28 cellular contexts compared by ENCODE assay signal in the genomic region with DNA sequence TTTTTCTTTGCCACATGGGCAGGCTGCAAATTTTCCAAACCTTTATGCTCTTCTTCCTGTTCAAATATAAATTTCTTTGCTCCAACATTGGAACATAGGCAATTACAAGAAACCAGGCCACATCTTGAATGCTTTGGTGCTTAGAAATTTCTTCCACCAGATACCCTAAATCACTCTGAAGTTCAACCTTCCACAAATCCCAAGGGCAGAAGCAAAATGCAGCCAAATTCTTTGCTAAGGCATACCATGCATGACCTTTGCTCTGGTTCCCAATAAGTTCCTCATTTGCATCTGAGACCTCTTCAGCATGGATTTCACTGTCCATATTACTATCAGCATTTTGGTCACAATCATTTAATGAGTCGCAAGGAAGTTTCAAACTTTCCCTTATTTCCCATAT.
"Had no signal": no experiment of that assay in that cellular context is flagged by ENCODE, and none has a peak within 500 bp of the region (broad histone marks: within the 10 kb centered on the region; RNA-seq: fewer than 3 reads in every experiment).

No MANE protein-coding gene starts in this region.

- H3K9me3 ChIP-seq: esophagus muscularis mucosa, gastroesophageal sphincter, heart right ventricle had no signal

- H3K4me3 ChIP-seq: esophagus muscularis mucosa, gastroesophageal sphincter, heart right ventricle had no signal

- H3K27me3 ChIP-seq: brain microvascular endothelial cell, esophagus muscularis mucosa, gastroesophageal sphincter, heart right ventricle had no signal

- ATAC-seq: activated CD4-positive, CD25-positive, alpha-beta regulatory T cell treated with anti-CD3 and anti-CD28 coated beads, Interleukin-2, amount 50 U/mL, for 24 hours; activated CD8-positive, alpha-beta T cell treated with anti-CD3 and anti-CD28 coated beads for 36 hours; activated T-cell treated with anti-CD3 and anti-CD28 coated beads, Interleukin-2, amount 50 U/mL, for 4 hours; activated T-helper 17 cell treated with anti-CD3 and anti-CD28 coated beads, Interleukin-2, amount 50 U/mL, for 72 hours; effector memory CD8-positive, alpha-beta T cell; gastroesophageal sphincter; heart right ventricle; T-helper 17 cell had no signal

- H3K27ac ChIP-seq: brain microvascular endothelial cell, esophagus muscularis mucosa, gastroesophageal sphincter, heart right ventricle, VCaP had no signal

- H3K36me3 ChIP-seq: brain microvascular endothelial cell, esophagus muscularis mucosa, gastroesophageal sphincter, heart right ventricle had no signal

- H3K4me1 ChIP-seq: esophagus muscularis mucosa, gastroesophageal sphincter had no signal

- DNase-seq: activated B cell treated with CpG ODN at 0.5 μM for 24 hours; activated CD4-positive, alpha-beta T cell treated with anti-CD3 and anti-CD28 coated beads for 48 hours; activated CD4-positive, alpha-beta T cell treated with anti-CD3 and anti-CD28 coated beads, Interleukin-2, amount 50 U/mL, for 1 hour; activated CD4-positive, alpha-beta T cell treated with anti-CD3 and anti-CD28 coated beads, Interleukin-2, amount 50 U/mL, for 48 hours; activated CD8-positive, alpha-beta memory T cell treated with anti-CD3 and anti-CD28 coated beads for 24 hours; activated CD8-positive, alpha-beta T cell treated with anti-CD3 and anti-CD28 coated beads for 36 hours; activated effector memory CD4-positive, alpha-beta T cell treated with Interleukin-2 at 50 U/mL for 16 hours; activated gamma-delta T cell treated with Interleukin-2 at 50 U/mL for 16 hours; activated naive CD4-positive, alpha-beta T cell treated with anti-CD3 and anti-CD28 coated beads, Interleukin-2, amount 50 U/mL, for 16 hours; activated naive CD4-positive, alpha-beta T cell treated with Interleukin-2 at 50 U/mL for 16 hours; activated T-cell treated with anti-CD3 and anti-CD28 coated beads, Interleukin-2, amount 50 U/mL, for 4 hours; amniotic stem cell; anterior cingulate cortex; brain microvascular endothelial cell; cortex of kidney; dermis blood vessel endothelial cell; effector CD4-positive, alpha-beta T cell; effector memory CD8-positive, alpha-beta T cell; erythroblast; foreskin melanocyte; heart right ventricle; T-helper 1 cell; T-helper 17 cell had no signal
